In the genomic region with DNA sequence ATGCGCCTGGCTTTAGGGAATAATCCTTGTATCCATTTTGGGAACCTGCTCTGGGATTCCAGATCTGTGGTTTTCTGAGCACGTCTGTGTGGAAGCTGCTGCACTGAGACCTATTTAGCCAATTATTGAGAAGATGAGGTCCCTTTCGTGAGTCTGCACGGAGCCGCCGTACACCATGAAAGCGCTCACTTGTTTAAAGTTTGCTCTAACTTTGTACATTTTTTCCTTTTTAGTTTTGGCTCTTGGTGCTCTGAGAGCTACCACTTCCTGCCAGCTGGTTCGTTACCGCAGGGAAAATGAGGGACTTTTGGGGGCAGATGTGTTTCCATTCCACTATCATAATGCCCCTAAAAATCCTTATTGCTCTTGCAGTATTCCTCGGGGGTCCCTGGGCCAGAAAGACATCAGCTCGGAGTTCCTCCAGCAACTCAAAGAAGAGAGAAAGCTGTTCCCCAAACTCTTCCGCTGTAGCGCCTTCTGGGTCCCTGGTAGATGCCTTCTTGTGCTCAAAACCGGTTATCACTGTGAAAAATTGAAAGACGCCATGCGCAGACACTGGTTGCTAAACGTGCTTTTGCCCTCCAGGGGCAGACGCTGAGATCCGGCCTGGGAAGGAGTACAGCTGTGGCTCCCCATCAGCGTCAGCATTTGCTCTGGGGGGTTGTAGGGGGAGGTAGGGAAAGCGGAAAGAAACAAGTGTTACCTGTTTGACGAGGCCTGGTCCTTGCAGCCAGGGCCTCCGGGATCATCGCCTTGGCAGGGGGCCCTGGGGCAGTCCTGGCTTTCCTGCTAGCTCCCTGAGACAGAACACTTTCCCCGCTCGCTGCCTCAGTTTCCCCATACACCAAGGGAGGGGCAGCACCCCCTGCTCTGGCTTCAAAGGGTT, we compare ENCODE assay signal across 7 cellular contexts.
DNase-seq lines count a peak whose midpoint lies in the region; ATAC-seq and TF ChIP-seq lines count a peak whose summit lies in the region.

No MANE protein-coding gene starts in this region.

- H3K27ac ChIP-seq in PC-9, result peak overlapping the region; percentile 99
- no peak overlapping the region for H3K27ac ChIP-seq in endodermal cell (ENCODE audit: low read depth, low read length)

- no peaks in the 10 kb centered on the region for H3K27me3 Mint-ChIP-seq in endodermal cell (ENCODE audit: insufficient read depth)

- 84 to 85% methylated on average over 19 to 26 of the region's 26 CpGs for WGBS in endodermal cell (ENCODE audit: insufficient coverage in 1 of 2, insufficient read length in 1 of 2), 2 experiments

- peak overlapping the region; percentile 59 for H3K27ac Mint-ChIP-seq in endodermal cell

- DNase-seq in PC-9 (peak; percentile 94 to 95), endodermal cell (peak; percentile 85), NCI-H187 (lab: John Stamatoyannopoulos, UW) (no peak), NCI-H146 (lab: John Stamatoyannopoulos, UW) (no peak)
- DNase-seq in stimulated activated CD4-positive, alpha-beta T cell treated with anti-CD3 and anti-CD28 coated beads, Interleukin-4, amount 100 ng/mL, for 1 hour, result peak; percentile 32
- DNase-seq in activated CD4-positive, CD25-positive, alpha-beta regulatory T cell (lab: John Stamatoyannopoulos, UW), result no peak

- H3K4me1 ChIP-seq in PC-9 (replicated peaks; ENCODE audit: insufficient read depth) (peaks cover 85% of the 10 kb centered on the region), endodermal cell (ENCODE audit: control insufficient read depth, insufficient read depth, low read length) (peaks cover 13% of the 10 kb centered on the region)

- CTCF ChIA-PET in PC-9 (lab: Charles Lee), result interaction anchor here (0.6 kb wide), 1 partner anchor 220 kb away, joined by 3 read pairs; no protein-coding TSS in a partner anchor

- H3K27me3 ChIP-seq in PC-9 (ENCODE audit: insufficient read depth, low read depth) (no peaks in the 10 kb centered on the region), endodermal cell (ENCODE audit: control insufficient read depth, insufficient read depth, low read length, poor library complexity, severe bottlenecking) (no peaks in the 10 kb centered on the region)

- H3K4me3 ChIP-seq in PC-9 (peak overlapping the region; percentile 96; the same call in 1 of the 2 replicates), endodermal cell (ENCODE audit: low read length) (no peak overlapping the region)

- peaks cover 100% of the 10 kb centered on the region for H3K79me2 ChIP-seq in PC-9 (ENCODE audit: low read depth)

- POLR2A ChIA-PET in PC-9 (lab: Charles Lee; ENCODE audit: unreplicated experiment), result interaction anchor here (0.5 to 0.9 kb wide), 7 partner anchors 8 to 390 kb away, joined by 3 to 5 read pairs (median 4); a partner anchor contains a TSS

- peak; percentile 31 for TF ChIP-seq POLR2A in GM18505 (IDR thresholded peaks at IDR 0.05; ENCODE audit: borderline replicate concordance, extremely low read depth, insufficient read depth, insufficient read length)

- no peak overlapping the region for H3K9ac ChIP-seq in endodermal cell (ENCODE audit: extremely low read depth, low read length, poor library complexity, severe bottlenecking)

- H3K9me2 ChIP-seq in PC-9 (ENCODE audit: insufficient read depth), result no peaks in the 10 kb centered on the region

- H3K4me2 ChIP-seq in PC-9, result peak overlapping the region; percentile 100

- TSS peak; percentile 15 for BruUV-seq in PC-9 (replicated peaks; lab: Mats Ljungman, UMichigan)

- peaks cover 2% of the 10 kb centered on the region for H3K9me3 Mint-ChIP-seq in endodermal cell

- ATAC-seq in GM18505 (IDR thresholded peaks at IDR 0.05; ENCODE audit: unreplicated experiment), result no peak

- peaks cover 2% of the 10 kb centered on the region for H3K36me3 Mint-ChIP-seq in endodermal cell (ENCODE audit: low read depth)

- no peak overlapping the region for H2AFZ ChIP-seq in PC-9

- peaks cover 59% of the 10 kb centered on the region for H3F3A ChIP-seq in PC-9 (ENCODE audit: insufficient read depth, low read depth)

- H4K20me1 ChIP-seq in PC-9 (ENCODE audit: insufficient read depth), result peaks cover 7% of the 10 kb centered on the region

- H3K36me3 ChIP-seq in PC-9 (ENCODE audit: low read depth), result peaks cover 10% of the 10 kb centered on the region; the same call in 1 of the 2 replicates
- H3K36me3 ChIP-seq in endodermal cell (ENCODE audit: control insufficient read depth, insufficient read depth, low read length), result peaks cover 7% of the 10 kb centered on the region

- intact Hi-C loops in PC-9 (cut with micrococcal nuclease; ENCODE audit: unreplicated experiment), result loop anchor here (1.0 kb wide), 2 partner anchors 55 to 194 kb away; no protein-coding TSS in a partner anchor

- peaks cover 57% of the 10 kb centered on the region for H3K4me1 Mint-ChIP-seq in endodermal cell

- no peaks in the 10 kb centered on the region for H3K9me3 ChIP-seq in PC-9 (ENCODE audit: insufficient read depth, low read depth)
- no peaks in the 10 kb centered on the region for H3K9me3 ChIP-seq in endodermal cell (ENCODE audit: control insufficient read depth, low read length)

- TF ChIP-seq CTCF in PC-9 (conservative IDR thresholded peaks at IDR 0.05) (peak; percentile 55; the same call in 1 of the 2 replicates), endodermal cell (conservative IDR thresholded peaks at IDR 0.05) (peak; percentile 51)

- H3K4me3 Mint-ChIP-seq in endodermal cell, result no peak overlapping the region

Comparison
In these comparisons a context has a peak if more than half of its experiments do, and no peak if none do; other contexts are left out.
1. DNase-seq: peak in PC-9 (2 of 2), endodermal cell (single experiment) and stimulated activated CD4-positive, alpha-beta T cell treated with anti-CD3 and anti-CD28 coated beads, Interleukin-4, amount 100 ng/mL, for 1 hour (single experiment); none in NCI-H187 (0 of 2), activated CD4-positive, CD25-positive, alpha-beta regulatory T cell (0 of 4) and NCI-H146 (single experiment).